19 cellular contexts compared by ENCODE assay signal in genomic region chr14:34222122-34222521, GRCh38.
DNase-seq lines count a peak whose midpoint lies in the region; ATAC-seq, FAIRE-seq and TF ChIP-seq lines count a peak whose summit lies in the region.
"Had no signal": no experiment of that assay in that cellular context is flagged by ENCODE, and none has a peak within 500 bp of the region (broad histone marks: within the 10 kb centered on the region; RNA-seq: fewer than 3 reads in every experiment).

No MANE protein-coding gene starts in this region.

- TF ChIP-seq POLR2A in A549 (IDR thresholded peaks at IDR 0.05; ENCODE audit: low read length) = no peak

- H3K27ac ChIP-seq in A549 (no peak overlapping the region; a peak in 1 of 6 replicates), small intestine (ENCODE audit: low read depth in 1 of 2, low read length in 1 of 2) (no peak overlapping the region), H9 (ENCODE audit: insufficient read length, low read depth, low read length) (no peak overlapping the region)

- FAIRE-seq in A549 (lab: Jason Lieb, UNC) = no peak
- FAIRE-seq in small intestine (lab: Jason Lieb, UNC) = no peak
- FAIRE-seq: A204.1, G401.6, GM12892, GM18507, H1 had no signal

- WGBS in A549 (ENCODE audit: missing lambda C conversion rate) = 10% methylated on average over 3 of the region's 3 CpGs
- 7 to 40% (median 24%) methylated on average over 3 of the region's 3 CpGs for WGBS in small intestine, 3 donors
- no CpG with 5 or more reads among the region's 3 CpGs for WGBS in H9 (ENCODE audit: extremely low coverage, insufficient read length, low lambda C conversion rate)

- H2AFZ ChIP-seq in H9 (ENCODE audit: low read length) = no peak overlapping the region

- no peaks in the 10 kb centered on the region for H4K20me1 ChIP-seq in H9 (ENCODE audit: control insufficient read depth, insufficient read depth, insufficient read length)

- H3K27ac Mint-ChIP-seq in Calu3 (ENCODE audit: unreplicated experiment) (peak overlapping the region; percentile 43), H9 (no peak overlapping the region)
- H3K27ac Mint-ChIP-seq: CD14-positive monocyte; CD4-positive, alpha-beta memory T cell had no signal

- no peaks in the 10 kb centered on the region for H3K36me3 ChIP-seq in small intestine (ENCODE audit: control insufficient read depth in 2 of 2, insufficient read depth in 2 of 2, low read length in 2 of 2)
- H3K36me3 ChIP-seq: HAP-1 had no signal

- H3K27me3 Mint-ChIP-seq in Calu3 (ENCODE audit: unreplicated experiment) (no peaks in the 10 kb centered on the region), H9 (ENCODE audit: low read depth) (peaks cover 4% of the 10 kb centered on the region)

- no peak for TF ChIP-seq RAD21 in A549 (conservative IDR thresholded peaks at IDR 0.05 in 1 of 2, IDR thresholded peaks at IDR 0.05 in 1 of 2)

- H3K14ac ChIP-seq in H9 (ENCODE audit: insufficient read depth, low read length) = no peak overlapping the region

- no peak overlapping the region for H3K9ac ChIP-seq in H9 (ENCODE audit: extremely low read depth, insufficient read length, low read length)

- H3K23me2 ChIP-seq in H9 (ENCODE audit: insufficient read length, low read depth, low read length, poor library complexity, severe bottlenecking) = no peaks in the 10 kb centered on the region

- H3K9me3 Mint-ChIP-seq in Calu3 (ENCODE audit: low read depth, unreplicated experiment) (peaks cover 3% of the 10 kb centered on the region), H9 (no peaks in the 10 kb centered on the region; a peak in 1 of 5 replicates)

- no peak overlapping the region for H2BK15ac ChIP-seq in H9 (ENCODE audit: low read depth, low read length)

- H3K18ac ChIP-seq in H9 (ENCODE audit: insufficient read length, low read depth, low read length) = no peak overlapping the region

- no peaks in the 10 kb centered on the region for H3K79me1 ChIP-seq in H9 (ENCODE audit: insufficient read depth, low read depth, low read length, poor library complexity, severe bottlenecking)

- H3K9me3 ChIP-seq in A549 = no peaks in the 10 kb centered on the region
- H3K9me3 ChIP-seq in small intestine (ENCODE audit: control insufficient read depth, low read depth) = no peaks in the 10 kb centered on the region
- no peaks in the 10 kb centered on the region for H3K9me3 ChIP-seq in H9 (ENCODE audit: control insufficient read depth, low read depth, low read length)
- H3K9me3 ChIP-seq: HAP-1 had no signal

- peaks cover 53% of the 10 kb centered on the region for H3K4me1 Mint-ChIP-seq in Calu3 (ENCODE audit: low read depth, unreplicated experiment)
- peaks cover 16 to 24% of the 10 kb centered on the region in 2 experiments for H3K4me1 Mint-ChIP-seq in H9

- no peak overlapping the region for H2AK5ac ChIP-seq in H9 (ENCODE audit: insufficient read length, low read length)

- no peak overlapping the region for H3T11ph ChIP-seq in H9 (ENCODE audit: low read length)

- H2BK20ac ChIP-seq in H9 (ENCODE audit: low read depth, low read length, poor library complexity, severe bottlenecking) = no peak overlapping the region

- no peak overlapping the region for H4K8ac ChIP-seq in H9 (replicated peaks; ENCODE audit: insufficient read length, low read depth, low read length)

- no peak for TF ChIP-seq CTCF in A549 (IDR thresholded peaks at IDR 0.05)
- no peak for TF ChIP-seq CTCF in Calu3 (IDR thresholded peaks at IDR 0.05; ENCODE audit: unreplicated experiment)
- no peak for TF ChIP-seq CTCF in H9 (conservative IDR thresholded peaks at IDR 0.05)

- H4K91ac ChIP-seq in H9 (ENCODE audit: insufficient read length, low read depth, low read length) = no peak overlapping the region

- H2BK5ac ChIP-seq in H9 (ENCODE audit: insufficient read length, low read length) = no peak overlapping the region

- H3K4me3 ChIP-seq in A549 = no peak overlapping the region
- no peak overlapping the region for H3K4me3 ChIP-seq in small intestine (ENCODE audit: low read depth in 1 of 2, low read length in 2 of 2)
- H3K4me3 ChIP-seq: HAP-1 had no signal

- H3K4me2 ChIP-seq in A549 = peak overlapping the region; percentile 52
- no peak overlapping the region for H3K4me2 ChIP-seq in H9 (ENCODE audit: insufficient read depth, insufficient read length, low read length)

- POLR2A ChIA-PET in A549 (lab: Yijun Ruan, JAX) = no interaction called here

- H3K79me2 ChIP-seq in H9 (ENCODE audit: insufficient read depth, low read length) = no peaks in the 10 kb centered on the region

- H3K4me1 ChIP-seq in A549 = peaks cover 22% of the 10 kb centered on the region
- H3K4me1 ChIP-seq in small intestine (ENCODE audit: control insufficient read depth in 2 of 2, insufficient read depth in 1 of 2, low read depth in 1 of 2, low read length in 1 of 2) = no peaks in the 10 kb centered on the region
- H3K4me1 ChIP-seq in H9 (ENCODE audit: insufficient read depth, low read length) = no peaks in the 10 kb centered on the region; the same call in 1 of the 2 replicates

- peak in 1 of 2 experiments; percentile 52; a peak in 1 of 6 replicates for ATAC-seq in A549
- peak; percentile 42 for ATAC-seq in left colon
- ATAC-seq in GM21367 (IDR thresholded peaks at IDR 0.05; ENCODE audit: unreplicated experiment) = no peak

- no peak overlapping the region for H4K5ac ChIP-seq in H9 (ENCODE audit: insufficient read length, low read depth, low read length)

- H3K4me3 Mint-ChIP-seq in Calu3 (ENCODE audit: low read depth, unreplicated experiment) = no peak overlapping the region
- no peak overlapping the region for H3K4me3 Mint-ChIP-seq in H9
- H3K4me3 Mint-ChIP-seq: CD14-positive monocyte; CD4-positive, alpha-beta memory T cell had no signal

- H3K23ac ChIP-seq in H9 (ENCODE audit: insufficient read length, low read depth, low read length) = no peak overlapping the region

- no peak overlapping the region for H2BK12ac ChIP-seq in H9 (ENCODE audit: insufficient read length, low read depth, low read length)

- DNase-seq in A549 (ENCODE audit: low read depth in 1 of 2, low spot score in 1 of 2) = peak in 1 of 2 experiments; percentile 33
- DNase-seq in Calu3 = no peak
- DNase-seq in left colon = no peak
- DNase-seq in small intestine = peak; percentile 17
- DNase-seq in H9 = no peak
- no peak for DNase-seq in dermis blood vessel endothelial cell
- DNase-seq: AML-193; CD4-positive, alpha-beta memory T cell; DMS 273 treated with DMSO at 0.1 percent for 48 hours; DMS53; KG1 had no signal

- CTCF ChIA-PET in A549 (lab: Yijun Ruan, JAX) (interaction anchor here (0.7 to 1.6 kb wide), 5 partner anchors 46 to 384 kb away, joined by 3 to 4 read pairs (median 4); no protein-coding TSS in a partner anchor), Calu3 (lab: Charles Lee) (interaction anchor here (1.0 to 1.8 kb wide), 2 partner anchors 19 to 373 kb away, joined by 3 to 7 read pairs; no protein-coding TSS in a partner anchor)

- no peak for TF ChIP-seq EP300 in A549 (IDR thresholded peaks at IDR 0.05)

- H3K27me3 ChIP-seq in small intestine (ENCODE audit: control insufficient read depth in 2 of 2, insufficient read depth in 2 of 2, low read length in 2 of 2) (no peaks in the 10 kb centered on the region), H9 (ENCODE audit: insufficient read depth, low read length) (no peaks in the 10 kb centered on the region)

- intact Hi-C loops in Calu3 (cut with micrococcal nuclease; ENCODE audit: unreplicated experiment) = loop anchor here (2.0 to 5.0 kb wide), 2 partner anchors 50 to 109 kb away; no protein-coding TSS in a partner anchor
- intact Hi-C loops in left colon (cut with DNase I, micrococcal nuclease) = no loop called here

- BruUV-seq in Calu3 (replicated peaks; lab: Mats Ljungman, UMichigan) = no TSS peak

- H3K56ac ChIP-seq in H9 (ENCODE audit: insufficient read length, low read depth, low read length) = no peak overlapping the region

- H2BK120ac ChIP-seq in H9 (ENCODE audit: low read depth, low read length, poor library complexity, severe bottlenecking) = no peak overlapping the region

- H3K36me3 Mint-ChIP-seq in Calu3 (ENCODE audit: insufficient read depth, unreplicated experiment) (no peaks in the 10 kb centered on the region), H9 (ENCODE audit: insufficient read depth in 1 of 3, low read depth in 3 of 3) (no peaks in the 10 kb centered on the region; a peak in 1 of 7 replicates)
- H3K36me3 Mint-ChIP-seq: CD14-positive monocyte; CD4-positive, alpha-beta memory T cell had no signal

- no peak overlapping the region for H3K4ac ChIP-seq in H9 (ENCODE audit: low read depth, low read length)

TF ChIP-seq in A549, 52 proteins besides CTCF, POLR2A, EP300 and RAD21:
- TF ChIP-seq ZSCAN20 (CRISPR knock-in tag; IDR thresholded peaks at IDR 0.05) (no peak), REST (IDR thresholded peaks at IDR 0.05) (no peak), PHF8 (IDR thresholded peaks at IDR 0.05; ENCODE audit: borderline replicate concordance, low read depth) (no peak)
